8 cellular contexts compared by ENCODE assay signal in the genomic region with DNA sequence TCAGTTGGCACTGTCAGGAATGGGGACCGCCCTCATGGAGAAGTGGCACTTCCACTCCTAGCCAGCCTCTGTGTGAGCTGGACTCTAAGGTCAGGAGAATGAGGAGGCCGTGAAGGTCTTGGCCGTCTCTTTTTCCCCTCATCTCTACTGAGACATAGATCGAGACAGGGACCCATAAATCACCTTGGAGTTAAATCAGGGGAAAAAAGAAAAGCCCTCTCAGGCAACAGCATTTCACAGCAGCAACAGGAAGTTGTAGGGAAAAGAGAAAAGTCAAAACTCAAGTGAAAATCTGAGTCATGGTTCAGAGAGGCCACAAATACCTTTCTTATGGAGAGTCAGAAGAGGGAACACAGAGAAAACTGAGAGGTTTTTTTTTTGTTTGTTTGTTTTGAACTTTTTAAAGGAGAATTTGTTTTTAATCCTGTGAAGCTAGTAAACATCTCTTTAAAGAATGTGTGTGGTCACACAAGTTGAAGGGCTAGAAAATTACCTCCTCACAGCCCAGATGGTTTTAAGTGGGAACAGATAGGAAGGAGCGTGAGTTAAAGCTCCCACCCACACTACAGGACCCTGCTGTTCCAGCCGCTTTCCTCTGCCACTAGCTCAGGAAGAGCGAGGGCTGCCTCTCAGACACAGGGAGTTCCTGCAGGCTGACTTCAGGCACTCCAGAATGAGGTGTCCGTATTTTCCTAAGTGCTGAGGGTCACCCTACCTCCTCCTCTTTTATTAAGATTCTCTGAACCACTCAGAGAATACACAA. TPM values are rescaled to one million over a fixed set of nuclear protein-coding genes. Genes with fewer than 3 reads are reported as not detected.
DNase-seq lines count a peak whose midpoint lies in the region; ATAC-seq and TF ChIP-seq lines count a peak whose summit lies in the region.

No MANE protein-coding gene starts in this region.

- no TSS peak for BruUV-seq in Caco-2 (replicated peaks; lab: Mats Ljungman, UMichigan)

- H3K27me3 Mint-ChIP-seq in Caco-2 (ENCODE audit: insufficient read depth, unreplicated experiment) = no peaks in the 10 kb centered on the region
- peaks cover 48% of the 10 kb centered on the region for H3K27me3 Mint-ChIP-seq in T-helper 17 cell

- DNase-seq in Caco-2 = no peak
- DNase-seq in LHCN-M2 (ENCODE audit: low read depth) = peak; percentile 67
- DNase-seq in breast epithelium (ENCODE audit: low spot score in 2 of 2) = no peak
- peak; percentile 47 for DNase-seq in myocyte (ENCODE audit: low read depth)
- DNase-seq in stimulated activated naive CD4-positive, alpha-beta T cell (lab: John Stamatoyannopoulos, UW) = no peak
- no peak for DNase-seq in T-helper 17 cell

- intact Hi-C loops in Caco-2 (cut with micrococcal nuclease; ENCODE audit: unreplicated experiment) = no loop called here
- intact Hi-C loops in breast epithelium (cut with DNase I; ENCODE audit: low total_unique reads) = no loop called here

- H3K27me3 ChIP-seq in Caco-2 (replicated peaks; ENCODE audit: control insufficient read depth, insufficient read depth, low read length) (no peaks in the 10 kb centered on the region), breast epithelium (no peaks in the 10 kb centered on the region)

- H3K36me3 Mint-ChIP-seq in Caco-2 (ENCODE audit: insufficient read depth, unreplicated experiment) = no peaks in the 10 kb centered on the region
- peaks cover 4% of the 10 kb centered on the region for H3K36me3 Mint-ChIP-seq in T-helper 17 cell (ENCODE audit: low read depth)

- H3K36me3 ChIP-seq in Caco-2 (ENCODE audit: control insufficient read depth, insufficient read depth, low read length) = no peaks in the 10 kb centered on the region
- no peaks in the 10 kb centered on the region for H3K36me3 ChIP-seq in breast epithelium

- H3K27ac Mint-ChIP-seq in Caco-2 (ENCODE audit: unreplicated experiment) = peak overlapping the region; percentile 20
- no peak overlapping the region for H3K27ac Mint-ChIP-seq in T-helper 17 cell

- H3K4me3 ChIP-seq in Caco-2 (ENCODE audit: low read depth, low read length) (no peak overlapping the region), breast epithelium (no peak overlapping the region)

- no peak for TF ChIP-seq POLR2A in breast epithelium (IDR thresholded peaks at IDR 0.05)

- H3K4me1 ChIP-seq in Caco-2 (peaks cover 22% of the 10 kb centered on the region), breast epithelium (no peaks in the 10 kb centered on the region)

- peaks cover 8% of the 10 kb centered on the region for H3K4me1 Mint-ChIP-seq in Caco-2 (ENCODE audit: low read depth, unreplicated experiment)
- peaks cover 3% of the 10 kb centered on the region for H3K4me1 Mint-ChIP-seq in T-helper 17 cell

- H3K27ac ChIP-seq in breast epithelium = peak overlapping the region; percentile 82 to 87

- CTCF ChIA-PET in Caco-2 (lab: Charles Lee) = interaction anchor here (0.6 to 1.5 kb wide), 2 partner anchors 11 to 30 kb away, joined by 3 to 4 read pairs; no protein-coding TSS in a partner anchor

- peaks cover 6% of the 10 kb centered on the region for H3K9me3 Mint-ChIP-seq in Caco-2 (ENCODE audit: unreplicated experiment)

- TF ChIP-seq CTCF in Caco-2 (IDR thresholded peaks at IDR 0.05; ENCODE audit: insufficient read depth in 1 of 2, low read depth in 1 of 2, low read length in 1 of 2, severe bottlenecking in 1 of 2, unreplicated experiment in 1 of 2) (no peak), breast epithelium (IDR thresholded peaks at IDR 0.05) (no peak)

- ATAC-seq in GM18858 (IDR thresholded peaks at IDR 0.05; ENCODE audit: unreplicated experiment) (no peak), GM21381 (IDR thresholded peaks at IDR 0.05; ENCODE audit: unreplicated experiment) (no peak), T-helper 17 cell (no peak)

- POLR2A ChIA-PET in Caco-2 (lab: Charles Lee) = no interaction called here

- H3K4me3 Mint-ChIP-seq in Caco-2 (ENCODE audit: unreplicated experiment) (no peak overlapping the region), T-helper 17 cell (no peak overlapping the region)

- H3K9me3 ChIP-seq in Caco-2 (no peaks in the 10 kb centered on the region), breast epithelium (no peaks in the 10 kb centered on the region), T-helper 17 cell (ENCODE audit: control insufficient read depth, low read length, poor library complexity, severe bottlenecking) (no peaks in the 10 kb centered on the region)

RNA-seq across cellular contexts. Expression of gene CYP1B1, which starts 30.6 kb away (rescaled TPM):
- total RNA-seq in Caco-2 (2022) = 1.3 and 1.8 TPM in 2 replicates
- total RNA-seq in LHCN-M2 (2014; rRNA removed) = 3.4 and 3.5 TPM in 2 replicates
- 0.90 TPM for polyA plus RNA-seq in LHCN-M2 (2012)
- total RNA-seq in breast epithelium = 100 to 1,000 TPM in 1 of 3 donors, 10 to 100 TPM in 2; 32.9 to 166 (median 39.0) TPM
- 14.4 and 18.1 TPM in 2 replicates for total RNA-seq in myocyte
- polyA plus RNA-seq in myocyte (2012) = 19.8 TPM
- 1 to 10 TPM in 1 of 2 donors, under 1 TPM in 1; 0.44 to 1.4 TPM for total RNA-seq in T-helper 17 cell

Comparison
In these comparisons a context has a peak if more than half of its experiments do, and no peak if none do; other contexts are left out.
1. DNase-seq: peak in LHCN-M2 (single experiment) and myocyte (single experiment); none in Caco-2 (0 of 2), breast epithelium (0 of 2), stimulated activated naive CD4-positive, alpha-beta T cell (0 of 6) and T-helper 17 cell (0 of 3).